8 cellular contexts compared by ENCODE assay signal in genomic region chr9:128689293-128689770, GRCh38. TPM values are rescaled to one million over a fixed set of nuclear protein-coding genes. Genes with fewer than 3 reads are reported as not detected.
A peak's percentile ranks its signal among the peaks of the same experiment; 100 is the strongest.
DNase-seq lines count a peak whose midpoint lies in the region; ATAC-seq and TF ChIP-seq lines count a peak whose summit lies in the region.

No MANE protein-coding gene starts in this region.

- H3K9me3 Mint-ChIP-seq in activated CD4-positive, alpha-beta memory T cell treated with anti-CD3 and anti-CD28 coated beads, Interleukin-2, amount 10 ng/mL, durations not matched to agents 7 days and 5 days: no peaks in the 10 kb centered on the region

- H3K27ac ChIP-seq in A673 (ENCODE audit: low read depth, low read length, poor library complexity, severe bottlenecking) (peak overlapping the region; percentile 95), HL-60 (replicated peaks) (peak overlapping the region; percentile 72), neutrophil (peak overlapping the region; percentile 97)

- peaks cover 36% of the 10 kb centered on the region for H3K36me3 Mint-ChIP-seq in activated CD4-positive, alpha-beta memory T cell treated with anti-CD3 and anti-CD28 coated beads, Interleukin-2, amount 10 ng/mL, durations not matched to agents 7 days and 5 days (ENCODE audit: low read depth)

- H3K36me3 ChIP-seq in A673 (ENCODE audit: insufficient read depth, low read length, poor library complexity, severe bottlenecking): peaks cover 36% of the 10 kb centered on the region
- peaks cover 26% of the 10 kb centered on the region for H3K36me3 ChIP-seq in neutrophil

- H3K4me3 Mint-ChIP-seq in activated CD4-positive, alpha-beta memory T cell treated with anti-CD3 and anti-CD28 coated beads, Interleukin-2, amount 10 ng/mL, durations not matched to agents 7 days and 5 days: peak overlapping the region; percentile 55

- no peak for DNase-seq in A673 (ENCODE audit: low spot score)
- peak; percentile 44 to 73 for DNase-seq in HL-60 (ENCODE audit: low read depth in 1 of 2, low spot score in 1 of 2)
- no peak for DNase-seq in activated CD4-positive, alpha-beta memory T cell treated with anti-CD3 and anti-CD28 coated beads, Interleukin-2, amount 10 ng/mL, durations not matched to agents 7 days and 5 days
- no peak for DNase-seq in foreskin fibroblast
- DNase-seq in SW480 (ENCODE audit: low spot score): no peak
- DNase-seq in cortex of kidney (lab: John Stamatoyannopoulos, UW): no peak

- no peaks in the 10 kb centered on the region for H3K27me3 Mint-ChIP-seq in activated CD4-positive, alpha-beta memory T cell treated with anti-CD3 and anti-CD28 coated beads, Interleukin-2, amount 10 ng/mL, durations not matched to agents 7 days and 5 days

- H3K27me3 ChIP-seq in A673 (replicated peaks; ENCODE audit: insufficient read depth, low read depth, low read length, poor library complexity) (no peaks in the 10 kb centered on the region), HL-60 (ENCODE audit: insufficient read depth, poor library complexity, severe bottlenecking) (no peaks in the 10 kb centered on the region), neutrophil (no peaks in the 10 kb centered on the region)

- CTCF ChIA-PET in A673 (lab: Charles Lee): interaction anchor here (0.7 kb wide), 1 partner anchor 48 kb away, joined by 5 read pairs; no protein-coding TSS in a partner anchor
- CTCF ChIA-PET in activated CD4-positive, alpha-beta memory T cell treated with anti-CD3 and anti-CD28 coated beads, Interleukin-2, amount 10 ng/mL, durations not matched to agents 7 days and 5 days (lab: Charles Lee): interaction anchor here (2.2 kb wide), 1 partner anchor 13 kb away, joined by 6 read pairs; the partner anchor contains the start of gene PKN3

- peaks cover 64% of the 10 kb centered on the region for H3K4me1 Mint-ChIP-seq in activated CD4-positive, alpha-beta memory T cell treated with anti-CD3 and anti-CD28 coated beads, Interleukin-2, amount 10 ng/mL, durations not matched to agents 7 days and 5 days

- peak; percentile 14 for ATAC-seq in GM19351 (IDR thresholded peaks at IDR 0.05; ENCODE audit: unreplicated experiment)

- peak overlapping the region; percentile 57 for H3K27ac Mint-ChIP-seq in activated CD4-positive, alpha-beta memory T cell treated with anti-CD3 and anti-CD28 coated beads, Interleukin-2, amount 10 ng/mL, durations not matched to agents 7 days and 5 days

- no TSS peak for BruUV-seq in A673 (replicated peaks; lab: Mats Ljungman, UMichigan)

- peaks cover 28% of the 10 kb centered on the region for H3K4me1 ChIP-seq in A673 (ENCODE audit: insufficient read depth, low read length, poor library complexity, severe bottlenecking)
- H3K4me1 ChIP-seq in neutrophil (ENCODE audit: control insufficient read depth in 1 of 2, insufficient read depth in 1 of 2, low read depth in 1 of 2, low read length in 1 of 2): peaks cover 52 to 53% of the 10 kb centered on the region in 2 experiments

- TF ChIP-seq CTCF in A673 (conservative IDR thresholded peaks at IDR 0.05; ENCODE audit: low read depth, low read length): no peak
- no peak for TF ChIP-seq CTCF in HL-60 (IDR thresholded peaks at IDR 0.05; ENCODE audit: insufficient read depth, low read length)
- no peak for TF ChIP-seq CTCF in foreskin fibroblast (IDR thresholded peaks at IDR 0.05; ENCODE audit: low read depth, low read length)
- no peak for TF ChIP-seq CTCF in neutrophil (IDR thresholded peaks at IDR 0.05)

- POLR2A ChIA-PET in A673 (lab: Charles Lee; ENCODE audit: low non-redundant PET): interaction anchor here (0.6 kb wide), 1 partner anchor 8 kb away, joined by 3 read pairs; no protein-coding TSS in a partner anchor
- POLR2A ChIA-PET in activated CD4-positive, alpha-beta memory T cell treated with anti-CD3 and anti-CD28 coated beads, Interleukin-2, amount 10 ng/mL, durations not matched to agents 7 days and 5 days (lab: Charles Lee): interaction anchor here (0.7 to 4.6 kb wide), 15 partner anchors 8 to 310 kb away, joined by 3 to 24 read pairs (median 5); partner anchors contain the start of genes ENDOG, ODF2, PKN3 and SPTAN1

- intact Hi-C loops in A673 (cut with micrococcal nuclease; ENCODE audit: unreplicated experiment): loop anchor here (5.0 kb wide), 1 partner anchor 137 kb away; the partner anchor contains the start of gene SPTAN1

- H3K4me3 ChIP-seq in A673 (ENCODE audit: low read depth, low read length, poor library complexity, severe bottlenecking) (peak overlapping the region; percentile 93), HL-60 (replicated peaks; ENCODE audit: insufficient read depth, low read length) (peak overlapping the region; percentile 41), foreskin fibroblast (ENCODE audit: low read depth in 1 of 2, low read length in 2 of 2) (peak overlapping the region; percentile 46 to 54), neutrophil (ENCODE audit: low read depth in 1 of 2, low read length in 1 of 2) (peak overlapping the region; percentile 74 to 87)

- H3K9me3 ChIP-seq in A673 (ENCODE audit: low read depth, low read length, poor library complexity, severe bottlenecking): no peaks in the 10 kb centered on the region
- H3K9me3 ChIP-seq in neutrophil: no peaks in the 10 kb centered on the region

RNA-seq across cellular contexts. Expression of gene SET, which starts 0.3 kb away (rescaled TPM):
- 942 and 1,009 TPM in 2 replicates for total RNA-seq in A673 (2021)
- total RNA-seq in activated CD4-positive, alpha-beta memory T cell treated with anti-CD3 and anti-CD28 coated beads, Interleukin-2, amount 10 ng/mL, durations not matched to agents 7 days and 5 days: 100 to 1,000 TPM; 355 to 379 TPM

RNA-seq across cellular contexts. Expression of gene PKN3, which starts 13.0 kb away (rescaled TPM):
- 12.3 and 21.5 TPM in 2 replicates for total RNA-seq in A673 (2021)
- total RNA-seq in activated CD4-positive, alpha-beta memory T cell treated with anti-CD3 and anti-CD28 coated beads, Interleukin-2, amount 10 ng/mL, durations not matched to agents 7 days and 5 days: 1 to 10 TPM; 5.0 to 5.6 TPM

RNA-seq across cellular contexts. Expression of gene DYNC2I2, which starts 32.7 kb away (rescaled TPM):
- 135 TPM in 2 replicates for total RNA-seq in A673 (2021)
- total RNA-seq in activated CD4-positive, alpha-beta memory T cell treated with anti-CD3 and anti-CD28 coated beads, Interleukin-2, amount 10 ng/mL, durations not matched to agents 7 days and 5 days: 10 to 100 TPM; 51.5 to 53.5 TPM

RNA-seq across cellular contexts. Expression of gene ZDHHC12, which starts 34.6 kb away (rescaled TPM):
- total RNA-seq in A673 (2021): 32.6 and 35.2 TPM in 2 replicates
- total RNA-seq in activated CD4-positive, alpha-beta memory T cell treated with anti-CD3 and anti-CD28 coated beads, Interleukin-2, amount 10 ng/mL, durations not matched to agents 7 days and 5 days: 10 to 100 TPM; 79.3 to 81.5 TPM

Comparison
In these comparisons a context has a peak if more than half of its experiments do, and no peak if none do; other contexts are left out.
1. DNase-seq: peak in HL-60 (2 of 2); none in A673 (single experiment), activated CD4-positive, alpha-beta memory T cell treated with anti-CD3 and anti-CD28 coated beads, Interleukin-2, amount 10 ng/mL, durations not matched to agents 7 days and 5 days (single experiment), foreskin fibroblast (0 of 2), SW480 (single experiment) and cortex of kidney (single experiment).
2. H3K4me3 ChIP-seq: peak in every context shown above with its lines; median percentile 93 in A673; 80 in neutrophil; 50 in foreskin fibroblast; 41 in HL-60.
3. Peak in every context shown above with its lines, with median percentiles within 50 percentile points of each other: H3K27ac ChIP-seq.